ENCODE assay signal across 8 cellular contexts in genomic region chr11:32090774-32091370, GRCh38. TPM values are rescaled to one million over a fixed set of nuclear protein-coding genes. Genes with fewer than 3 reads are reported as not detected.
DNase-seq lines count a peak whose midpoint lies in the region; ATAC-seq and TF ChIP-seq lines count a peak whose summit lies in the region.

TSS of gene RCN1 (plus strand) at chr11:32091074. CDS start at chr11:32091197, 123 bp downstream.

- intact Hi-C loops in activated T-helper 2 cell treated with anti-CD3 and anti-CD28 coated beads, Interferon-gamma antibody, Interleukin-2, Interleukin-4, amounts not matched to agents 10 μg/mL and 5 μg/mL and 100 μg/mL, durations not matched to agents 14 hours and 24 hours and 36 hours (cut with micrococcal nuclease), result no loop called here

- H3K27ac ChIP-seq in BLaER1, result peak within 1 kb of the TSS; percentile 99

- peak within 1 kb of the TSS; percentile 77 for H3K27ac Mint-ChIP-seq in activated T-helper 2 cell treated with anti-CD3 and anti-CD28 coated beads, Interferon-gamma antibody, Interleukin-2, Interleukin-4, amounts not matched to agents 10 μg/mL and 5 μg/mL and 100 μg/mL, durations not matched to agents 14 hours and 24 hours and 36 hours
- H3K27ac Mint-ChIP-seq in naive B cell, result peak within 1 kb of the TSS; percentile 34 to 95 (median 86)

- peak within 1 kb of the TSS; percentile 79 for H3K4me3 ChIP-seq in BLaER1
- peak within 1 kb of the TSS; percentile 84 for H3K4me3 ChIP-seq in fibroblast of mammary gland (ENCODE audit: control insufficient read depth, low read depth, low read length)

- H4K20me1 ChIP-seq in BLaER1, result peaks cover 36% of the 10 kb centered on the region

- peak; percentile 46 for DNase-seq in NOMO-1 treated with DMSO at 0.1 percent for 48 hours (lab: John Stamatoyannopoulos, UW; ENCODE audit: unreplicated experiment)
- peak; percentile 33 for DNase-seq in activated T-helper 2 cell treated with anti-CD3 and anti-CD28 coated beads, Interferon-gamma antibody, Interleukin-2, Interleukin-4, amounts not matched to agents 10 μg/mL and 5 μg/mL and 100 μg/mL, durations not matched to agents 14 hours and 24 hours and 36 hours (ENCODE audit: low spot score)
- DNase-seq in fibroblast of mammary gland (ENCODE audit: low read depth), result peak; percentile 71
- peak; percentile 28 for DNase-seq in naive B cell
- DNase-seq in stromal cell of bone marrow (ENCODE audit: low read depth), result peak; percentile 59

- H3K36me3 Mint-ChIP-seq in activated T-helper 2 cell treated with anti-CD3 and anti-CD28 coated beads, Interferon-gamma antibody, Interleukin-2, Interleukin-4, amounts not matched to agents 10 μg/mL and 5 μg/mL and 100 μg/mL, durations not matched to agents 14 hours and 24 hours and 36 hours (ENCODE audit: low read depth), result peaks cover 11% of the 10 kb centered on the region
- H3K36me3 Mint-ChIP-seq in naive B cell, result no peaks in the 10 kb centered on the region

- H3K4me1 ChIP-seq in BLaER1, result peaks cover 54% of the 10 kb centered on the region

- no peak for TF ChIP-seq CTCF in fibroblast of mammary gland (conservative IDR thresholded peaks at IDR 0.05; ENCODE audit: control insufficient read depth, insufficient read depth, low read depth, low read length)

- H3K27me3 Mint-ChIP-seq in activated T-helper 2 cell treated with anti-CD3 and anti-CD28 coated beads, Interferon-gamma antibody, Interleukin-2, Interleukin-4, amounts not matched to agents 10 μg/mL and 5 μg/mL and 100 μg/mL, durations not matched to agents 14 hours and 24 hours and 36 hours (ENCODE audit: low read depth), result peaks cover 17% of the 10 kb centered on the region
- H3K27me3 Mint-ChIP-seq in naive B cell, result peaks cover 0 to 25% (median 5%) of the 10 kb centered on the region in 3 donors

- peak; percentile 46 for ATAC-seq in GM19025 (IDR thresholded peaks at IDR 0.05; ENCODE audit: low read depth, unreplicated experiment)
- ATAC-seq in HG03196 (IDR thresholded peaks at IDR 0.05; ENCODE audit: unreplicated experiment), result peak; percentile 47
- ATAC-seq in naive B cell (ENCODE audit: low read depth in 2 of 2), result peak; percentile 54 to 58

- H3K4me1 Mint-ChIP-seq in activated T-helper 2 cell treated with anti-CD3 and anti-CD28 coated beads, Interferon-gamma antibody, Interleukin-2, Interleukin-4, amounts not matched to agents 10 μg/mL and 5 μg/mL and 100 μg/mL, durations not matched to agents 14 hours and 24 hours and 36 hours (ENCODE audit: low read depth), result peaks cover 33% of the 10 kb centered on the region
- H3K4me1 Mint-ChIP-seq in naive B cell, result peaks cover 11 to 15% (median 12%) of the 10 kb centered on the region in 3 donors

- no peaks in the 10 kb centered on the region for H3K9me3 ChIP-seq in BLaER1

- peak within 1 kb of the TSS; percentile 79 for H3K4me3 Mint-ChIP-seq in activated T-helper 2 cell treated with anti-CD3 and anti-CD28 coated beads, Interferon-gamma antibody, Interleukin-2, Interleukin-4, amounts not matched to agents 10 μg/mL and 5 μg/mL and 100 μg/mL, durations not matched to agents 14 hours and 24 hours and 36 hours (ENCODE audit: low read depth)
- peak within 1 kb of the TSS; percentile 79 to 93 (median 88) for H3K4me3 Mint-ChIP-seq in naive B cell

- H3K9me3 Mint-ChIP-seq in activated T-helper 2 cell treated with anti-CD3 and anti-CD28 coated beads, Interferon-gamma antibody, Interleukin-2, Interleukin-4, amounts not matched to agents 10 μg/mL and 5 μg/mL and 100 μg/mL, durations not matched to agents 14 hours and 24 hours and 36 hours, result no peaks in the 10 kb centered on the region
- H3K9me3 Mint-ChIP-seq in naive B cell, result no peaks in the 10 kb centered on the region

- H3K27me3 ChIP-seq in BLaER1, result no peaks in the 10 kb centered on the region

- peak within 1 kb of the TSS; percentile 94 for H3K4me2 ChIP-seq in BLaER1

- peak within 1 kb of the TSS; percentile 96 for H3K9ac ChIP-seq in BLaER1

- H3K36me3 ChIP-seq in BLaER1, result peaks cover 24% of the 10 kb centered on the region

RNA-seq across cellular contexts. Expression of gene RCN1, which starts in this region (rescaled TPM):
- 27.5 and 32.6 TPM in 2 replicates for total RNA-seq in activated T-helper 2 cell treated with anti-CD3 and anti-CD28 coated beads, Interferon-gamma antibody, Interleukin-2, Interleukin-4, amounts not matched to agents 10 μg/mL and 5 μg/mL and 100 μg/mL, durations not matched to agents 14 hours and 24 hours and 36 hours
- polyA plus RNA-seq in naive B cell (ENCODE audit: low read depth in 6 of 6), result 1 to 10 TPM in 5 of 6 donors, under 1 TPM in 1; 0.57 to 6.1 (median 5.6) TPM

Comparison
In these comparisons a context has a peak if more than half of its experiments do, and no peak if none do; other contexts are left out.
1. Peak in every context shown above with its lines: DNase-seq, ATAC-seq, H3K4me3 ChIP-seq and H3K27ac ChIP-seq.